Comparison of ENCODE assay signal across 17 cellular contexts in the genomic region with DNA sequence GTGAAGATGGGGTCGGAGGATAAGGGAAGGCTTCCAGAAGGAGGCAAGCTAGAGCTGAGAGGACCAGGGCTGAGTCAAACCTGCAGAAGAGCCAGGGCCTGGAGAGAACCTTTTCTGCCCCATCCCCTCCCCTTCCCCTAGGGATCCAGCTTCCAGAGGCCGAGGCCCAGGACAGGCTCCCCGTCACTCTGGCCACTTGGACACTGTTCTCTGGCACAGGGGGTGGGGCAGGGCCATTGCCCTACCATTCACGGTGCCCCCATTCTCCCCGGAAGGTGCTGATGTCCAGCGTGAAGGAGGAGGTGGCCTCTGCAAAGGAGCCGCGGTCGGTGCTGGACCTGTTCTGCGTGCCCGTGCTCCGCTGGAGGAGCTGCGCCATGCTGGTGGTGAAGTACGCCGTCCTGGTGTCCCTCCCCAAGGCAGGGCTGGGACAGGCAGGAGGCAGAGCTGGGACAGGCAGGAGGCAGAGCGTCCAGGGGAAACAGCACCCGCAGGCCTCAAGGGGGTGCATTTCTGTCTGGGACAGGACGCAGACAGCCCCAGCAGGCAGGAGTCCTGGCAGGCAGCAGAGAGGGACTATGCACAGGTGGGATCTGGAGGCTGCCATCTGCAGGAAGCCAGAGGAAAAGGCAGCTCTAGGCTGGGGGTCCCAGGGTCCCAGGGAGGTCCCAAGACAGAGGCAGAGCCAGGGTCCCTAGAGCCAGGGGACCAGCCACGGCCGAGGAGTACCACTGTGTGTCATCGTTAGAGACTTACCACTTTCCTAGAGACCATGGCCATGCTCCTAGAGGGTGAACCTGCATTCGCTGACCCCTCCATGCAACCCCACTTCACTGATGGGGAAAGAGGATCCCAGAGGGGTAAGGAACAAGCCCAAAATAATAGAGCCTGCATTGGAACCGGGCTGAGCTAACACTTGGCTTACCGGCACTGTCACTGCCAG. TPM values are rescaled to one million over a fixed set of nuclear protein-coding genes. Genes with fewer than 3 reads are reported as not detected.
DNase-seq lines count a peak whose midpoint lies in the region; ATAC-seq and TF ChIP-seq lines count a peak whose summit lies in the region.
"Had no signal": no experiment of that assay in that cellular context is flagged by ENCODE, and none has a peak within 500 bp of the region (broad histone marks: within the 10 kb centered on the region; RNA-seq: fewer than 3 reads in every experiment).

No MANE protein-coding gene starts in this region.

- no peak overlapping the region for H3K9ac ChIP-seq in OCI-LY1 (ENCODE audit: low read length)

- H3F3A ChIP-seq in OCI-LY1 (ENCODE audit: insufficient read depth, low read length), result no peaks in the 10 kb centered on the region

- H3K4me1 ChIP-seq in OCI-LY1 (ENCODE audit: insufficient read depth, low read length, severe bottlenecking), result peaks cover 10% of the 10 kb centered on the region
- H3K4me1 ChIP-seq in foreskin keratinocyte, result no peaks in the 10 kb centered on the region

- H3K4me2 ChIP-seq in OCI-LY1 (ENCODE audit: low read length), result no peak overlapping the region

- DNase-seq in NCI-H82 (lab: John Stamatoyannopoulos, UW) (peak; percentile 34), NCI-H82 treated with DMSO at 0.1 percent for 48 hours (lab: John Stamatoyannopoulos, UW; ENCODE audit: unreplicated experiment) (no peak), foreskin keratinocyte (no peak), progenitor cell of endocrine pancreas (ENCODE audit: low spot score, unreplicated experiment) (no peak), HCEC 1CT (no peak)
- DNase-seq in activated naive CD4-positive, alpha-beta T cell treated with anti-CD3 and anti-CD28 coated beads for 36 hours, result no peak
- DNase-seq: activated CD8-positive, alpha-beta memory T cell treated with anti-CD3 and anti-CD28 coated beads, Interleukin-2, amount 50 U/mL, for 48 hours; effector CD8-positive, alpha-beta T cell; NCI-H1417; SHP77 treated with DMSO at 0.1 percent for 48 hours; stimulated activated CD4-positive, alpha-beta T cell treated with anti-CD3 and anti-CD28 coated beads, Interleukin-12 subunit alpha, Interleukin-12 subunit beta, amount 100 ng/mL, for 4 hours had no signal

- H2AFZ ChIP-seq in OCI-LY1 (ENCODE audit: low read length), result no peak overlapping the region

- H3K79me2 ChIP-seq in OCI-LY1 (ENCODE audit: insufficient read depth, low read length), result no peaks in the 10 kb centered on the region

- H3K27ac ChIP-seq in OCI-LY1 (ENCODE audit: low read depth, low read length, poor library complexity, severe bottlenecking) (no peak overlapping the region), foreskin keratinocyte (no peak overlapping the region)
- H3K27ac ChIP-seq: neutrophil, tibial nerve had no signal

- ATAC-seq in foreskin keratinocyte (no peak), GM19455 (IDR thresholded peaks at IDR 0.05; ENCODE audit: unreplicated experiment) (no peak)
- ATAC-seq: left lobe of liver had no signal

- no peaks in the 10 kb centered on the region for H3K9me2 ChIP-seq in OCI-LY1 (ENCODE audit: low read depth, low read length)

- intact Hi-C loops in activated naive CD4-positive, alpha-beta T cell treated with anti-CD3 and anti-CD28 coated beads for 36 hours (cut with micrococcal nuclease), result no loop called here

- no peaks in the 10 kb centered on the region for H4K20me1 ChIP-seq in OCI-LY1 (ENCODE audit: insufficient read depth, low read length)

- no peaks in the 10 kb centered on the region for H3K36me3 Mint-ChIP-seq in progenitor cell of endocrine pancreas (ENCODE audit: insufficient read depth)
- H3K36me3 Mint-ChIP-seq in activated naive CD4-positive, alpha-beta T cell treated with anti-CD3 and anti-CD28 coated beads for 36 hours (ENCODE audit: low read depth), result no peaks in the 10 kb centered on the region

- no peaks in the 10 kb centered on the region for H3K9me3 ChIP-seq in OCI-LY1 (ENCODE audit: low read length)
- H3K9me3 ChIP-seq: neutrophil, tibial nerve had no signal

- H3K27ac Mint-ChIP-seq in progenitor cell of endocrine pancreas, result no peak overlapping the region
- no peak overlapping the region for H3K27ac Mint-ChIP-seq in activated naive CD4-positive, alpha-beta T cell treated with anti-CD3 and anti-CD28 coated beads for 36 hours

- H3K9me3 Mint-ChIP-seq in progenitor cell of endocrine pancreas (ENCODE audit: low read depth), result no peaks in the 10 kb centered on the region
- no peaks in the 10 kb centered on the region for H3K9me3 Mint-ChIP-seq in activated naive CD4-positive, alpha-beta T cell treated with anti-CD3 and anti-CD28 coated beads for 36 hours

- no peak overlapping the region for H3K4me3 ChIP-seq in OCI-LY1 (ENCODE audit: low read depth, low read length, poor library complexity, severe bottlenecking)
- H3K4me3 ChIP-seq: tibial nerve had no signal

- H3K4me1 Mint-ChIP-seq in progenitor cell of endocrine pancreas (ENCODE audit: low read depth), result peaks cover 5% of the 10 kb centered on the region
- peaks cover 4% of the 10 kb centered on the region for H3K4me1 Mint-ChIP-seq in activated naive CD4-positive, alpha-beta T cell treated with anti-CD3 and anti-CD28 coated beads for 36 hours (ENCODE audit: low read depth)

- no peaks in the 10 kb centered on the region for H3K36me3 ChIP-seq in OCI-LY1 (ENCODE audit: insufficient read depth, low read length)
- H3K36me3 ChIP-seq: neutrophil, tibial nerve had no signal

- no peak overlapping the region for H3K4me3 Mint-ChIP-seq in progenitor cell of endocrine pancreas (ENCODE audit: low read depth)
- H3K4me3 Mint-ChIP-seq in activated naive CD4-positive, alpha-beta T cell treated with anti-CD3 and anti-CD28 coated beads for 36 hours, result no peak overlapping the region

- TF ChIP-seq CTCF in OCI-LY1 (IDR thresholded peaks at IDR 0.05; ENCODE audit: low read length) (peak; percentile 29; the same call in 1 of the 2 replicates), foreskin keratinocyte (conservative IDR thresholded peaks at IDR 0.05) (peak; percentile 22), progenitor cell of endocrine pancreas (IDR thresholded peaks at IDR 0.05; ENCODE audit: unreplicated experiment) (peak; percentile 36)

- H3K27me3 ChIP-seq in OCI-LY1 (ENCODE audit: insufficient read depth, low read length) (0 out of 2 replicates have a peak, but pooled peaks cover 2% of the 10 kb centered on the region), foreskin keratinocyte (no peaks in the 10 kb centered on the region)
- H3K27me3 ChIP-seq: neutrophil, tibial nerve had no signal

- CTCF ChIA-PET in activated naive CD4-positive, alpha-beta T cell treated with anti-CD3 and anti-CD28 coated beads for 36 hours (lab: Charles Lee), result no interaction called here

- H3K27me3 Mint-ChIP-seq in progenitor cell of endocrine pancreas, result peaks cover 14% of the 10 kb centered on the region
- no peaks in the 10 kb centered on the region for H3K27me3 Mint-ChIP-seq in activated naive CD4-positive, alpha-beta T cell treated with anti-CD3 and anti-CD28 coated beads for 36 hours (ENCODE audit: low read depth)

RNA-seq across cellular contexts. Expression of gene SLC22A11, which starts 9.5 kb away (rescaled TPM):
- not detected in 2 replicates for total RNA-seq in foreskin keratinocyte
- polyA plus RNA-seq in foreskin keratinocyte, result not detected in 2 replicates
- not detected in 2 replicates for total RNA-seq in progenitor cell of endocrine pancreas
- total RNA-seq in activated naive CD4-positive, alpha-beta T cell treated with anti-CD3 and anti-CD28 coated beads for 36 hours, result under 1 TPM in 1 of 2 experiments, not detected in 1; 0.17 TPM
- total RNA-seq: tibial nerve had no signal

RNA-seq across cellular contexts. Expression of gene SLC22A12, which starts 25.8 kb away (rescaled TPM):
- total RNA-seq in foreskin keratinocyte (not detected in 2 replicates), progenitor cell of endocrine pancreas (not detected in 2 replicates)
- not detected in 2 replicates for polyA plus RNA-seq in foreskin keratinocyte
- not detected for total RNA-seq in activated naive CD4-positive, alpha-beta T cell treated with anti-CD3 and anti-CD28 coated beads for 36 hours
- total RNA-seq: HT-29, left lobe of liver had no signal
